ENCODE assay signal across 13 cellular contexts in the genomic region with DNA sequence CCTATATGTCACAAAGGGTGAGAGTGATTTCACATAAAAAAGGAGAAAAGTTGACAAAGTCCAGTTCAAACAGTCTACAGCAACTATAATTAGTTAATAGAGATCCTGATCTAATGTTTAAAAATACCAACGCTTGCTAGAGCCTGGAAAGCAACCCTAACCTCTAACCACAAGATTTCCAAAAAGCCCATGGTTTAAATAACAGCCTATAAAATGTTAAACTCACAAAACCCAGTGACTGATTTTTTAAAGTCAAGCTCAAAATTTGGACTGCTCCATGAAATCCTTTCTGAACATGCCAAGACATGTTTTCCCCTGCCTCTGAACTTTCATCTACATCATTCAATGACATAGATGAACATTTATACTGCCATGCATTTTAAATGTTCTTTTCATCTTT.
DNase-seq lines count a peak whose midpoint lies in the region; TF ChIP-seq lines count a peak whose summit lies in the region.
"Had no signal": no experiment of that assay in that cellular context is flagged by ENCODE, and none has a peak within 500 bp of the region (broad histone marks: within the 10 kb centered on the region; RNA-seq: fewer than 3 reads in every experiment).

No MANE protein-coding gene starts in this region.

- no peaks in the 10 kb centered on the region for H4K20me1 ChIP-seq in fibroblast of lung (ENCODE audit: control insufficient read depth, extremely low read depth, insufficient read depth, low read length)
- no peaks in the 10 kb centered on the region for H4K20me1 ChIP-seq in smooth muscle cell (ENCODE audit: low read depth)

- DNase-seq in GM04503 (ENCODE audit: low read depth) (peak; percentile 56), adipocyte (ENCODE audit: low read depth) (peak; percentile 67), fibroblast of lung (ENCODE audit: low read depth in 2 of 2) (peak; percentile 73 to 76), smooth muscle cell (lab: John Stamatoyannopoulos, UW; ENCODE audit: unreplicated experiment) (no peak), AML-193 (lab: John Stamatoyannopoulos, UW) (no peak)
- no peak for DNase-seq in stimulated activated CD4-positive, alpha-beta T cell treated with anti-CD3 and anti-CD28 coated beads, Interleukin-15, amount 100 ng/mL, for 24 hours
- no peak for DNase-seq in stimulated activated CD4-positive, alpha-beta T cell treated with anti-CD3 and anti-CD28 coated beads, Interleukin-4, amount 100 ng/mL, for 24 hours
- DNase-seq: activated CD8-positive, alpha-beta memory T cell treated with anti-CD3 and anti-CD28 coated beads for 24 hours; activated effector memory CD4-positive, alpha-beta T cell treated with anti-CD3 and anti-CD28 coated beads, Interleukin-2, amount 50 U/mL, for 16 hours; effector CD8-positive, alpha-beta T cell; glutamatergic neuron; stimulated activated naive CD4-positive, alpha-beta T cell treated with Interleukin-2 at 50 U/mL for 16 hours had no signal

- no peaks in the 10 kb centered on the region for H3K27me3 ChIP-seq in adipocyte (replicated peaks; ENCODE audit: control insufficient read depth, insufficient read depth, low read length)
- H3K27me3 ChIP-seq in fibroblast of lung (ENCODE audit: control insufficient read depth, insufficient read depth, low read length): no peaks in the 10 kb centered on the region
- H3K27me3 ChIP-seq in smooth muscle cell (ENCODE audit: low read depth): no peaks in the 10 kb centered on the region
- H3K27me3 ChIP-seq: ascending aorta had no signal

- 0% methylated on average over 1 of the region's 1 CpG for WGBS in smooth muscle cell (ENCODE audit: low lambda C conversion rate)

- H2AFZ ChIP-seq in fibroblast of lung (ENCODE audit: low read length) (no peak overlapping the region), smooth muscle cell (ENCODE audit: low read depth) (no peak overlapping the region)

- H3K27ac ChIP-seq in fibroblast of lung (ENCODE audit: insufficient read depth, low read length): peak overlapping the region; percentile 54
- H3K27ac ChIP-seq in smooth muscle cell (ENCODE audit: low read depth): peak overlapping the region; percentile 79

- H3K4me2 ChIP-seq in fibroblast of lung (ENCODE audit: extremely low read depth, insufficient read depth, low read length) (no peak overlapping the region), smooth muscle cell (peak overlapping the region; percentile 15)

- peaks cover 39% of the 10 kb centered on the region for H3K36me3 ChIP-seq in adipocyte (ENCODE audit: control insufficient read depth, insufficient read depth, low read length, severe bottlenecking)
- no peaks in the 10 kb centered on the region for H3K36me3 ChIP-seq in fibroblast of lung (ENCODE audit: control insufficient read depth, insufficient read depth, low read length)
- peaks cover 8% of the 10 kb centered on the region for H3K36me3 ChIP-seq in smooth muscle cell (ENCODE audit: low read depth)

- H3K4me3 ChIP-seq in adipocyte (ENCODE audit: low read length) (no peak overlapping the region), fibroblast of lung (replicated peaks in 1 of 4; ENCODE audit: control extremely low read depth in 1 of 4, insufficient read depth in 1 of 4, low read depth in 3 of 4, low read length in 4 of 4) (no peak overlapping the region), smooth muscle cell (no peak overlapping the region)
- H3K4me3 ChIP-seq: ascending aorta had no signal

- H3K9me3 ChIP-seq in adipocyte (ENCODE audit: control insufficient read depth, low read length) (no peaks in the 10 kb centered on the region), fibroblast of lung (ENCODE audit: control insufficient read depth, insufficient read depth, low read depth, low read length) (no peaks in the 10 kb centered on the region), smooth muscle cell (replicated peaks; ENCODE audit: low read depth) (no peaks in the 10 kb centered on the region)
- H3K9me3 ChIP-seq: ascending aorta had no signal

- H3K9ac ChIP-seq in adipocyte (ENCODE audit: low read length) (peak overlapping the region; percentile 51), fibroblast of lung (ENCODE audit: insufficient read depth, low read length) (no peak overlapping the region), smooth muscle cell (ENCODE audit: low read depth) (peak overlapping the region; percentile 34)

- H3K79me2 ChIP-seq in fibroblast of lung (ENCODE audit: control insufficient read depth, insufficient read depth, low read length) (no peaks in the 10 kb centered on the region), smooth muscle cell (ENCODE audit: low read depth) (no peaks in the 10 kb centered on the region)

- H3F3A ChIP-seq in smooth muscle cell (ENCODE audit: low read depth): peaks cover 15% of the 10 kb centered on the region

- TF ChIP-seq CTCF in fibroblast of lung (conservative IDR thresholded peaks at IDR 0.05 in 1 of 2, IDR thresholded peaks at IDR 0.05 in 1 of 2; ENCODE audit: low read depth in 1 of 2, low read length in 2 of 2) (no peak), smooth muscle cell (IDR thresholded peaks at IDR 0.05; ENCODE audit: borderline replicate concordance, insufficient read depth, poor library complexity, severe bottlenecking) (no peak)

- peaks cover 59% of the 10 kb centered on the region for H3K4me1 ChIP-seq in adipocyte (ENCODE audit: control insufficient read depth, insufficient read depth, low read length)
- H3K4me1 ChIP-seq in fibroblast of lung (ENCODE audit: control insufficient read depth, extremely low read depth, insufficient read depth, low read length): peaks cover 6% of the 10 kb centered on the region
- H3K4me1 ChIP-seq in smooth muscle cell (ENCODE audit: low read depth): no peaks in the 10 kb centered on the region

Comparison
In these comparisons a context has a peak if more than half of its experiments do, and no peak if none do; other contexts are left out.
1. DNase-seq: peak in GM04503 (single experiment), adipocyte (single experiment) and fibroblast of lung (2 of 2); none in smooth muscle cell (single experiment), AML-193 (0 of 2), stimulated activated CD4-positive, alpha-beta T cell treated with anti-CD3 and anti-CD28 coated beads, Interleukin-15, amount 100 ng/mL, for 24 hours (single experiment) and stimulated activated CD4-positive, alpha-beta T cell treated with anti-CD3 and anti-CD28 coated beads, Interleukin-4, amount 100 ng/mL, for 24 hours (single experiment).